ENCODE assay signal across 8 cellular contexts in the genomic region with DNA sequence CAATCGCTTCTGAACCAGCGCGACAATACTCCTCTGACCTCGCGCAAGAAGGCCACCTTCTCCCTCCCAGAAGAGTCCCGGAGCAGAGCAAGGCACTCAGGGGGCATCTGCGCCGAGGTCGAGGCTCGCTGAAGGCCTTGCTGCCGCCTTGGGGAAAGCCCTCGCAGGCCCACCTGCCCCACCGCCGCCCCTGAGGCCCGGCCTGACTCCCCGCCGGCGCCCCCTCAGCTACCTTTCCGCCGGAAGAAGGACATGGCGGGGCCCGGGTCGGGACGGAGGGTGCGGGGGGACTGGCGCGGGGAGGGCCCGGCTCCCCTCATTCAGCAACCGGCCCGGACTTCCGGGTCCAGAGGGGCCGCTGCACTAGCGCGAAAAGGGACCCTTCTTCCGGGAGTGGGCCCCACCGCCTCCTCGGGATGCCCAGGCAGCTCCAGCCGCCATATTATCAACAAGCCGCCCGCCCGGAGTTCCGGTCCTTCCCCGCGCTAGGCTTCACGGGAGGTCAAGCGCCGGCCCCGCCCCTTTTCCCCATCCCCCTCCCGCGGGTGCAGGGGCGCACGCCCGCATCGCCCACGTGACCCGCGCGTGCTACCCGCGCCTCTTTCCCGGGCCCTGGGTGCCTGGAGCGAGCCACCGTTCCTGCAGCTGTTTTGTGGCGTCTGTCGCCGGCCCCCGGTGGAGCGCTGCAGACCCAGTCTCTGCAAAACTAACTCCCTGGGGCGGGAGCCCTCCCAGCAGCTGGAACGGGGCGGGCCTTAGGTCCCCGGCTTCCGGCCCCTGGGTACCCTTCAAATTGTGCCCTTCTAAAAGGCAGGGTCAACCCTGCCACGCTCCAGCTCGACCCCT. TPM values are rescaled to one million over a fixed set of nuclear protein-coding genes. Genes with fewer than 3 reads are reported as not detected.
A peak's percentile ranks its signal among the peaks of the same experiment; 100 is the strongest.
DNase-seq lines count a peak whose midpoint lies in the region; ATAC-seq and TF ChIP-seq lines count a peak whose summit lies in the region.

A gene with protein sequence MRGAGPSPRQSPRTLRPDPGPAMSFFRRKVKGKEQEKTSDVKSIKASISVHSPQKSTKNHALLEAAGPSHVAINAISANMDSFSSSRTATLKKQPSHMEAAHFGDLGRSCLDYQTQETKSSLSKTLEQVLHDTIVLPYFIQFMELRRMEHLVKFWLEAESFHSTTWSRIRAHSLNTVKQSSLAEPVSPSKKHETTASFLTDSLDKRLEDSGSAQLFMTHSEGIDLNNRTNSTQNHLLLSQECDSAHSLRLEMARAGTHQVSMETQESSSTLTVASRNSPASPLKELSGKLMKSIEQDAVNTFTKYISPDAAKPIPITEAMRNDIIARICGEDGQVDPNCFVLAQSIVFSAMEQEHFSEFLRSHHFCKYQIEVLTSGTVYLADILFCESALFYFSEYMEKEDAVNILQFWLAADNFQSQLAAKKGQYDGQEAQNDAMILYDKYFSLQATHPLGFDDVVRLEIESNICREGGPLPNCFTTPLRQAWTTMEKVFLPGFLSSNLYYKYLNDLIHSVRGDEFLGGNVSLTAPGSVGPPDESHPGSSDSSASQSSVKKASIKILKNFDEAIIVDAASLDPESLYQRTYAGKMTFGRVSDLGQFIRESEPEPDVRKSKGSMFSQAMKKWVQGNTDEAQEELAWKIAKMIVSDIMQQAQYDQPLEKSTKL (minus strand): TSS at position 469 of the 846 bp plus-strand sequence. CDS start 149 bp downstream, at position 320.

- peak within 1 kb of the TSS; percentile 16 to 94 (median 80) for H3K9ac ChIP-seq in subcutaneous abdominal adipose tissue (ENCODE audit: low read length in 5 of 5)

- peak; percentile 89 for ATAC-seq in foreskin keratinocyte

- H3K27ac ChIP-seq in foreskin keratinocyte: peak within 1 kb of the TSS; percentile 76
- peak within 1 kb of the TSS; percentile 80 for H3K27ac ChIP-seq in subcutaneous abdominal adipose tissue (ENCODE audit: low read depth, low read length)

- H3K9me3 ChIP-seq in neuron (ENCODE audit: low read length): peaks cover 4% of the 10 kb centered on the region
- H3K9me3 ChIP-seq in subcutaneous abdominal adipose tissue (ENCODE audit: control insufficient read depth in 5 of 5, low read length in 5 of 5): no peaks in the 10 kb centered on the region

- H3K27me3 ChIP-seq in foreskin keratinocyte (no peaks in the 10 kb centered on the region), neuron (ENCODE audit: insufficient read depth, low read length) (no peaks in the 10 kb centered on the region), subcutaneous abdominal adipose tissue (ENCODE audit: control insufficient read depth in 5 of 5, insufficient read depth in 4 of 5, low read length in 5 of 5) (no peaks in the 10 kb centered on the region)

- TF ChIP-seq CTCF in foreskin keratinocyte (conservative IDR thresholded peaks at IDR 0.05): no peak

- peak within 1 kb of the TSS; percentile 100 for H3K4me3 ChIP-seq in neuron (ENCODE audit: low read length)
- H3K4me3 ChIP-seq in subcutaneous abdominal adipose tissue (ENCODE audit: low read depth in 1 of 5, low read length in 5 of 5): peak within 1 kb of the TSS; percentile 72 to 87 (median 82)

- H3K36me3 ChIP-seq in neuron (ENCODE audit: insufficient read depth, low read length): peaks cover 17% of the 10 kb centered on the region
- peaks cover 0 to 5% (median 2%) of the 10 kb centered on the region in 5 donors for H3K36me3 ChIP-seq in subcutaneous abdominal adipose tissue (ENCODE audit: control insufficient read depth in 5 of 5, insufficient read depth in 5 of 5, low read length in 5 of 5)

- H2AFZ ChIP-seq in neuron (ENCODE audit: low read depth, low read length): peak within 1 kb of the TSS; percentile 97

- DNase-seq in ELR (ENCODE audit: low read depth) (peak; percentile 92), H4 (ENCODE audit: low spot score) (peak; percentile 69), LoVo (ENCODE audit: low spot score) (peak; percentile 85), SHP77 (lab: John Stamatoyannopoulos, UW) (peak; percentile 96 to 98), activated gamma-delta T cell (lab: John Stamatoyannopoulos, UW) (peak; percentile 87), foreskin keratinocyte (peak; percentile 44 to 70)

- H3K4me1 ChIP-seq in foreskin keratinocyte (no peaks in the 10 kb centered on the region), neuron (ENCODE audit: insufficient read depth, low read length) (peaks cover 12% of the 10 kb centered on the region), subcutaneous abdominal adipose tissue (ENCODE audit: control insufficient read depth in 5 of 5, insufficient read depth in 5 of 5, low read length in 5 of 5) (peaks cover 2 to 46% (median 35%) of the 10 kb centered on the region in 5 donors)

RNA-seq across cellular contexts. Expression of the gene that starts here (rescaled TPM):
- 12.3 and 16.1 TPM in 2 replicates for total RNA-seq in H4 (2014; rRNA removed; shearing (Covaris generic))
- total RNA-seq in foreskin keratinocyte: 21.3 and 22.3 TPM in 2 replicates
- 4.7 and 5.5 TPM in 2 replicates for polyA plus RNA-seq in foreskin keratinocyte

Comparison
In these comparisons a context has a peak if more than half of its experiments do, and no peak if none do; other contexts are left out.
1. Peak in every context shown above with its lines: DNase-seq, ATAC-seq, H3K4me3 ChIP-seq and H3K27ac ChIP-seq.